In the genomic region with DNA sequence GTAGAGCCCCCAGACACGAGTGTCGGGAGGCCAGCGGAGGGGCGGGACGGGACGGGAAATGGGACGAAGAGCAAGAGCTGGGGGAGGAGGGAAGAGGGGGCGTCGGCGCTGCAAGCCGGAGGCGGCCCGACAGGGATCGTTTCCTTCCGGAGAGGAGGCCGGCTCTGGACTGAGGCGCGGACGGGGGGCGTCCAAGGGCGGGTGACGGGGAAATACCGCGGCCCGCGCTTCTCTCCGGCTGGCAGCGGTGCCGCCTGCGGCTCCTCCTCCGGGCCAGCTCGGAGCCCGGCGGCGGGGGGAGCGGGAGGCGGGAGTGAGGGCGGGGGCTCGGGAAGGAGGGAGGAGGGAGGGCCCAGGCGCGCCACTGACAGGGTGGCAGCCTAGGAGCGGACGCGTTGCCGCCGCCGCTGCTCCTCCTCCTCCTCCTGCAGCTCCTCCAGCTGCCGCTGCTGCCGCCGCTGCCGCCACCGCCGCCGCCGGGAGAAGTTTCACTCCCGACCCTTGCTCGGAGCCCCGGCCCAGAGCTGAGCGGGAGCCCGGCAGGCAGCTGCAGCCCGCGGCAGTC, we compare ENCODE assay signal across 8 cellular contexts. TPM values are rescaled to one million over a fixed set of nuclear protein-coding genes. Genes with fewer than 3 reads are reported as not detected.
DNase-seq lines count a peak whose midpoint lies in the region; ATAC-seq and TF ChIP-seq lines count a peak whose summit lies in the region.

Gene CHSY3, plus strand, starts transcription at position 364 of the 565 bp plus-strand sequence.

- no peaks in the 10 kb centered on the region for H3K9me3 ChIP-seq in ovary

- intact Hi-C loops in left ventricle myocardium superior (cut with micrococcal nuclease): no loop called here
- intact Hi-C loops in ovary (cut with DNase I): loop anchor here in 1 of 4 donors (10.0 kb wide), 1 partner anchor 1201 kb away; no protein-coding TSS in a partner anchor

- peak within 1 kb of the TSS; percentile 56 for H3K4me3 ChIP-seq in ovary

- H3K27ac ChIP-seq in ovary: peak within 1 kb of the TSS in 1 of 2 donors; percentile 41

- ATAC-seq in HG03354 (IDR thresholded peaks at IDR 0.05; ENCODE audit: poor library complexity, severe bottlenecking, unreplicated experiment) (peak; percentile 62), left ventricle myocardium superior (peak; percentile 98)

- peaks cover 4% of the 10 kb centered on the region for H3K4me1 ChIP-seq in ovary (ENCODE audit: insufficient read depth)

- TF ChIP-seq CTCF in ovary (IDR thresholded peaks at IDR 0.05): no peak

- WGBS in ovary, 3 donors: 0 to 1% (median 0%) methylated on average over 39 to 60 of the region's 62 CpGs

- DNase-seq in C1 segment of cervical spinal cord (lab: John Stamatoyannopoulos, UW) (peak in 13 of 14 donors; percentile 7 to 83 (median 58)), GM19238 (ENCODE audit: insufficient read length, low spot score) (peak; percentile 2), OCI-M1 (lab: John Stamatoyannopoulos, UW) (peak; percentile 80), anterior cingulate cortex (lab: John Stamatoyannopoulos, UW) (peak in 57 of 58 donors; percentile 30 to 90 (median 77)), left ventricle myocardium superior (peak; percentile 90), ovary (peak; percentile 31 to 71 (median 66)), RKO (ENCODE audit: low spot score) (no peak)

- TF ChIP-seq POLR2A in ovary (IDR thresholded peaks at IDR 0.05): no peak

- no peak for TF ChIP-seq EP300 in ovary (IDR thresholded peaks at IDR 0.05)

- H3K27me3 ChIP-seq in ovary: no peaks in the 10 kb centered on the region

- no peaks in the 10 kb centered on the region for H3K36me3 ChIP-seq in ovary

RNA-seq across cellular contexts. Expression of gene CHSY3, which starts in this region (rescaled TPM):
- total RNA-seq in left ventricle myocardium superior: 0.62 TPM
- 1 to 10 TPM in 2 of 7 donors, under 1 TPM in 5; 0.13 to 2.2 (median 0.67) TPM for total RNA-seq in ovary
- polyA plus RNA-seq in ovary: 1 to 10 TPM in 1 of 2 donors, under 1 TPM in 1; 0.74 to 5.5 TPM

Comparison
In these comparisons a context has a peak if more than half of its experiments do, and no peak if none do; other contexts are left out.
1. Peak in DNase-seq and ATAC-seq in left ventricle myocardium superior; RNA of the gene not detected or under 1 TPM.